In the genomic region with DNA sequence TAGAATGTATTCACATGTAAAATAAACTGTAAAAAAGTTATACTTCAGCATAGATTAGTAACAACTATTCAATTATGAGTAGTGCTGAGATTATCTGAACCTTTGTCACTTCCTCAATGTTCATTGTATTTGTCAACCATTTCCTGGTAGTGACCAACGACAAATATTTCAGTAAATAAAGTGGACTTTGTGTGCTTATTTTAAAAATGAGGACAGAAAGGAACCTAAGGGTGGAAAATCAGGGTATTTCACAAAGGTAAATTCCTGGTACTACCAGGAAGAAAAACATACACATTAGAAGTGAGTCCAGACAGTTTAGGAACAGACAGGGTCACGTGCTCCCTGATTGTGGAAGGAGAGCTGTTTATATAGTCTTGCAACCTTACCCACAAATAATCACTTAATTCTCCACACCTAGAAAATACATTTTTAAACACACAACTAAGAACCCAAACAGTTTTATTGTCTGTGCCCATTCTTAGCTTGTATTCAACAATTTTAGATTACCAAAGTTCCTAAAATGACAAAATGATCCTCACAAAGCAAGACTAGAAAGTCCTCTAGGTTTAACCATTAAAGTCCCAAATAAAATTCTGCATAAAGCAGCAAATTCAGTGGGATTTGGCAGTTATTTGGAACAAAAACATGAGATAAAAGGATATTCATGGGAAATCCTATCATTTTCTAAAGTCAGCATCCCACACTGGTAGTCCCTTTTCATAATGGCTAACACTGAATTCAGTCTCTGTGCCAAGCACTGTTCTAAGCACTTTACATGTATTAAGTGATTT, we compare ENCODE assay signal across 11 cellular contexts. TPM values are rescaled to one million over a fixed set of nuclear protein-coding genes. Genes with fewer than 3 reads are reported as not detected.
DNase-seq lines count a peak whose midpoint lies in the region; ATAC-seq and TF ChIP-seq lines count a peak whose summit lies in the region.
"Had no signal": no experiment of that assay in that cellular context is flagged by ENCODE, and none has a peak within 500 bp of the region (broad histone marks: within the 10 kb centered on the region; RNA-seq: fewer than 3 reads in every experiment).

No MANE protein-coding gene starts in this region.

- no peak for DNase-seq in Right ventricle myocardium superior
- DNase-seq in Right ventricle myocardium inferior (ENCODE audit: missing footprints), result no peak
- no peak for DNase-seq in T-cell
- no peak for DNase-seq in left lobe of liver (ENCODE audit: low spot score)
- no peak for DNase-seq in suprapubic skin (ENCODE audit: low spot score in 2 of 2)
- no peak for DNase-seq in NCI-H748 treated with DMSO at 0.1 percent for 48 hours (lab: John Stamatoyannopoulos, UW)
- DNase-seq in KG1 (lab: John Stamatoyannopoulos, UW), result no peak
- DNase-seq: amniotic stem cell, SIG-M5 had no signal

- no peak for TF ChIP-seq CTCF in suprapubic skin (IDR thresholded peaks at IDR 0.05)

- H3K4me1 Mint-ChIP-seq in T-cell, result peaks cover 70 to 79% (median 76%) of the 10 kb centered on the region in 3 donors

- TF ChIP-seq POLR2A in suprapubic skin (IDR thresholded peaks at IDR 0.05), result no peak

- peaks cover 86% of the 10 kb centered on the region for H3K4me1 ChIP-seq in suprapubic skin

- 74% methylated on average over 2 of the region's 2 CpGs for WGBS in suprapubic skin

- no peaks in the 10 kb centered on the region for H3K9me3 ChIP-seq in suprapubic skin
- H3K9me3 ChIP-seq: vagina had no signal

- H3K4me3 ChIP-seq in suprapubic skin, result no peak overlapping the region
- H3K4me3 ChIP-seq: vagina had no signal

- CTCF ChIA-PET in T-cell (lab: Charles Lee), result interaction anchor here in 1 of 2 donors (0.6 kb wide), 1 partner anchor 13 kb away, joined by 3 read pairs; no protein-coding TSS in a partner anchor

- intact Hi-C loops in Right ventricle myocardium superior (cut with DNase I), result no loop called here
- intact Hi-C loops in Right ventricle myocardium inferior (cut with DNase I), result no loop called here

- H3K36me3 ChIP-seq in suprapubic skin, result no peaks in the 10 kb centered on the region
- H3K36me3 ChIP-seq: vagina had no signal

- H3K27ac ChIP-seq in suprapubic skin, result peak overlapping the region; percentile 27
- H3K27ac ChIP-seq: vagina had no signal

- H3K36me3 Mint-ChIP-seq in T-cell, result peaks cover 4% of the 10 kb centered on the region

- peak overlapping the region; percentile 50 to 80 for H3K27ac Mint-ChIP-seq in T-cell

- TF ChIP-seq EP300 in suprapubic skin (IDR thresholded peaks at IDR 0.05), result no peak

- H3K9me3 Mint-ChIP-seq in T-cell, result no peaks in the 10 kb centered on the region

- POLR2A ChIA-PET in T-cell (lab: Charles Lee), result interaction anchor here in 1 of 2 donors (0.6 kb wide), 1 partner anchor 13 kb away, joined by 7 read pairs; no protein-coding TSS in a partner anchor

- no peak overlapping the region for H3K4me3 Mint-ChIP-seq in T-cell

- ATAC-seq in Right ventricle myocardium superior (ENCODE audit: poor library complexity), result peak; percentile 34
- ATAC-seq in Right ventricle myocardium inferior, result no peak
- no peak for ATAC-seq in T-cell (replicated peaks in 1 of 4)
- ATAC-seq in left lobe of liver, result peak; percentile 62
- ATAC-seq in HG03095 (IDR thresholded peaks at IDR 0.05; ENCODE audit: unreplicated experiment), result no peak

- H3K27me3 Mint-ChIP-seq in T-cell, result no peaks in the 10 kb centered on the region

- no peaks in the 10 kb centered on the region for H3K27me3 ChIP-seq in suprapubic skin
- H3K27me3 ChIP-seq: vagina had no signal

RNA-seq across cellular contexts. Expression of a gene that starts 28.2 kb away (rescaled TPM):
- 9.1 TPM for total RNA-seq in Right ventricle myocardium superior
- 6.3 TPM for total RNA-seq in Right ventricle myocardium inferior
- 100 to 1,000 TPM in 2 of 5 donors, 10 to 100 TPM in 3; 41.9 to 195 (median 50.4) TPM for total RNA-seq in T-cell
- 6.3 TPM for total RNA-seq in left lobe of liver
- 10 to 100 TPM; 50.6 to 72.3 (median 59.7) TPM for total RNA-seq in suprapubic skin

Comparison
In these comparisons a context has a peak if more than half of its experiments do, and no peak if none do; other contexts are left out.
1. ATAC-seq: peak in Right ventricle myocardium superior (single experiment) and left lobe of liver (single experiment); none in Right ventricle myocardium inferior (single experiment), T-cell (0 of 4) and HG03095 (single experiment).